In genomic region chr10:104120512-104120902, GRCh38 we compare ENCODE assay signal across 8 cellular contexts. TPM values are rescaled to one million over a fixed set of nuclear protein-coding genes. Genes with fewer than 3 reads are reported as not detected.
A peak's percentile ranks its signal among the peaks of the same experiment; 100 is the strongest.
DNase-seq lines count a peak whose midpoint lies in the region; ATAC-seq and TF ChIP-seq lines count a peak whose summit lies in the region.

No MANE protein-coding gene starts in this region.

- DNase-seq in CD14-positive monocyte (ENCODE audit: low spot score) (no peak), NT2/D1 (ENCODE audit: low read depth, low spot score) (no peak), neural progenitor cell (ENCODE audit: low spot score) (no peak), NCI-H1436 (lab: John Stamatoyannopoulos, UW) (no peak), medulla oblongata (ENCODE audit: extremely low spot score) (no peak), NCI-H524 treated with DMSO at 0.1 percent for 48 hours (lab: John Stamatoyannopoulos, UW) (no peak)
- DNase-seq in effector memory CD4-positive, alpha-beta T cell, result no peak

- intact Hi-C loops in CD14-positive monocyte (cut with micrococcal nuclease), result loop anchor here (5.0 to 10.0 kb wide), 4 partner anchors 153 to 206 kb away; partner anchors contain the start of genes SLK (in 2 of the 2) and STN1 (in 2 of the 2)

- no peak for ATAC-seq in HG03378 (IDR thresholded peaks at IDR 0.05; ENCODE audit: unreplicated experiment)

- H4K20me1 ChIP-seq in neural progenitor cell (ENCODE audit: low read depth), result no peaks in the 10 kb centered on the region

- peak overlapping the region; percentile 88 for H3K9ac ChIP-seq in NT2/D1 (ENCODE audit: insufficient read length, low read depth)
- no peak overlapping the region for H3K9ac ChIP-seq in neural progenitor cell

- H3K4me2 ChIP-seq in neural progenitor cell, result peak overlapping the region; percentile 82

- no peak for TF ChIP-seq CTCF in CD14-positive monocyte (IDR thresholded peaks at IDR 0.05)
- TF ChIP-seq CTCF in neural progenitor cell (IDR thresholded peaks at IDR 0.05), result no peak

- no peaks in the 10 kb centered on the region for H3K4me1 ChIP-seq in NT2/D1 (ENCODE audit: insufficient read depth, insufficient read length)
- peaks cover 13% of the 10 kb centered on the region for H3K4me1 ChIP-seq in effector memory CD4-positive, alpha-beta T cell (ENCODE audit: control insufficient read depth, insufficient read depth, low read length, poor library complexity, severe bottlenecking)
- peaks cover 30% of the 10 kb centered on the region for H3K4me1 ChIP-seq in neural progenitor cell

- H3K9me3 Mint-ChIP-seq in CD14-positive monocyte (no peaks in the 10 kb centered on the region), neural progenitor cell (no peaks in the 10 kb centered on the region)

- peak overlapping the region; percentile 100 for H3K27ac ChIP-seq in effector memory CD4-positive, alpha-beta T cell (ENCODE audit: insufficient read depth, low read length, poor library complexity, severe bottlenecking)
- H3K27ac ChIP-seq in neural progenitor cell, result peak overlapping the region; percentile 98

- H3K27me3 ChIP-seq in NT2/D1 (ENCODE audit: insufficient read depth, insufficient read length), result no peaks in the 10 kb centered on the region
- no peaks in the 10 kb centered on the region for H3K27me3 ChIP-seq in effector memory CD4-positive, alpha-beta T cell (replicated peaks; ENCODE audit: control insufficient read depth, insufficient read depth, low read length, poor library complexity, severe bottlenecking)
- no peaks in the 10 kb centered on the region for H3K27me3 ChIP-seq in neural progenitor cell

- H3K4me3 ChIP-seq in NT2/D1 (ENCODE audit: insufficient read length, low read depth) (peak overlapping the region; percentile 39), neural progenitor cell (peak overlapping the region; percentile 63)
- peak overlapping the region; percentile 86 for H3K4me3 ChIP-seq in effector memory CD4-positive, alpha-beta T cell (ENCODE audit: insufficient read depth, low read depth, low read length, poor library complexity, severe bottlenecking)

- H3F3A ChIP-seq in neural progenitor cell (ENCODE audit: low read depth), result peaks cover 32% of the 10 kb centered on the region

- no peaks in the 10 kb centered on the region for H3K9me3 ChIP-seq in NT2/D1 (ENCODE audit: insufficient read depth, low read length)
- no peaks in the 10 kb centered on the region for H3K9me3 ChIP-seq in effector memory CD4-positive, alpha-beta T cell (ENCODE audit: control insufficient read depth, low read length)
- no peaks in the 10 kb centered on the region for H3K9me3 ChIP-seq in neural progenitor cell (ENCODE audit: low read depth)

- H3K36me3 ChIP-seq in NT2/D1 (ENCODE audit: insufficient read depth, insufficient read length, low read length) (no peaks in the 10 kb centered on the region), neural progenitor cell (no peaks in the 10 kb centered on the region)
- no peaks in the 10 kb centered on the region for H3K36me3 ChIP-seq in effector memory CD4-positive, alpha-beta T cell (ENCODE audit: control insufficient read depth, insufficient read depth, low read length)

- peaks cover 0 to 5% (median 1%) of the 10 kb centered on the region in 3 donors for H3K27me3 Mint-ChIP-seq in CD14-positive monocyte (ENCODE audit: low read depth in 3 of 3)
- H3K27me3 Mint-ChIP-seq in neural progenitor cell (ENCODE audit: insufficient read depth, low read depth), result no peaks in the 10 kb centered on the region

- H2AFZ ChIP-seq in neural progenitor cell (replicated peaks), result peak overlapping the region; percentile 96

- H3K36me3 Mint-ChIP-seq in CD14-positive monocyte (peaks cover 6 to 11% of the 10 kb centered on the region in 2 donors), neural progenitor cell (peaks cover 4% of the 10 kb centered on the region)

- H3K79me2 ChIP-seq in neural progenitor cell (ENCODE audit: low read depth), result peaks cover 20% of the 10 kb centered on the region

- H3K4me1 Mint-ChIP-seq in CD14-positive monocyte, result peaks cover 14% of the 10 kb centered on the region
- H3K4me1 Mint-ChIP-seq in neural progenitor cell, result peaks cover 28% of the 10 kb centered on the region

- H3K27ac Mint-ChIP-seq in CD14-positive monocyte (peak overlapping the region; percentile 98 to 100 (median 99)), neural progenitor cell (peak overlapping the region; percentile 99)

- H3K4me3 Mint-ChIP-seq in CD14-positive monocyte (peak overlapping the region; percentile 86 to 91), neural progenitor cell (peak overlapping the region; percentile 93)

RNA-seq across cellular contexts. Expression of gene SFR1, which starts 1.5 kb away (rescaled TPM):
- polyA plus RNA-seq in CD14-positive monocyte, result 10 to 100 TPM; 16.9 to 18.1 TPM
- 15.5 and 18.2 TPM in 2 replicates for total RNA-seq in neural progenitor cell (ENCODE audit: low replicate concordance)

RNA-seq across cellular contexts. Expression of gene COL17A1, which starts 34.8 kb away (rescaled TPM):
- not detected for polyA plus RNA-seq in CD14-positive monocyte
- 1.5 and 2.3 TPM in 2 replicates for total RNA-seq in neural progenitor cell (ENCODE audit: low replicate concordance)
